1 cellular context compared by ENCODE assay signal in the genomic region with DNA sequence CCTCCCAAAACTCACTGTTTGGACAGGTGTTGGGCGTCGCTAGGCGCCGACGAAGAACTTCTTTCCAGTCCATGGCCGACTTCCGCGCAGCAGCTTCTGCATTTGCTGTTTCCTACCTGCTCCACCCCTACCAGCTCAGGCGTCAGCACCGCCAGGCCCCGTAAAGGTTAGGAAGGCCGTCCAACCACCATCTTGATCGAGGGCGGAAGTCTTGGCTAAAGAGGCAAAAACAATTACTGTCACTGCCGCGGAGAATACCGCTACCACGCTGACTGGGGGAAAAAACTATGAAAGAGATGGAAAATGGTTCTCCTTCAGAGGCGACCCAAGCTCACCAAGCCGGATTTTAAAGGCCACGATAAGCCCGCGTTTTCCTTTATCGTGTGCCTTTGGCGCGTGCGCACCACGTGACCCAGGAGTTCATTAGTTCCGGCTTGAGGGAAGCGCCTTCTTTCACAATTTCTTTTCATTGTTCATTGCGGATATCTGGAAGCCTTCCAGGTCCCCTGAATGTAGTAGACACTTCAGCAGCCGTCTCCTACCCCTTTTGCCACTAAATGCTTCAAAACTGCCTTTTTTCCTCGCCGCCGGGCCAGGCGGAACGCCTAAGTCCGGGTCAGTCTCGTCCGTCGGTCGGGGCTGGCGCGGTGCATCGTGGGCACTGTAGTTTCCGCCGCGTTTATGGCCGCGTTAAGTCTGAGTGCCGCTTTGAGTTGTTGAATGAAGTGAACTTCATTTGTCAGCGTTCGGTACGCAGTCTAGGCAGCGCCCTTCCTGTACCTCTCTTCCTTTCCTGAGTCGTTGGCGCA.
TF ChIP-seq lines count a peak whose summit lies in the region.

A gene (minus strand): TSS at position 104 of the 809 bp plus-strand sequence. CDS start 31 bp downstream, at position 73.
A gene (plus strand): TSS at position 666 of the 809 bp plus-strand sequence. CDS start 694 bp downstream, outside the sequence.

TF ChIP-seq in GM12878, 131 proteins besides CTCF, POLR2A, EP300 and RAD21 (continued from another document):
- TF ChIP-seq, protein P1, sequence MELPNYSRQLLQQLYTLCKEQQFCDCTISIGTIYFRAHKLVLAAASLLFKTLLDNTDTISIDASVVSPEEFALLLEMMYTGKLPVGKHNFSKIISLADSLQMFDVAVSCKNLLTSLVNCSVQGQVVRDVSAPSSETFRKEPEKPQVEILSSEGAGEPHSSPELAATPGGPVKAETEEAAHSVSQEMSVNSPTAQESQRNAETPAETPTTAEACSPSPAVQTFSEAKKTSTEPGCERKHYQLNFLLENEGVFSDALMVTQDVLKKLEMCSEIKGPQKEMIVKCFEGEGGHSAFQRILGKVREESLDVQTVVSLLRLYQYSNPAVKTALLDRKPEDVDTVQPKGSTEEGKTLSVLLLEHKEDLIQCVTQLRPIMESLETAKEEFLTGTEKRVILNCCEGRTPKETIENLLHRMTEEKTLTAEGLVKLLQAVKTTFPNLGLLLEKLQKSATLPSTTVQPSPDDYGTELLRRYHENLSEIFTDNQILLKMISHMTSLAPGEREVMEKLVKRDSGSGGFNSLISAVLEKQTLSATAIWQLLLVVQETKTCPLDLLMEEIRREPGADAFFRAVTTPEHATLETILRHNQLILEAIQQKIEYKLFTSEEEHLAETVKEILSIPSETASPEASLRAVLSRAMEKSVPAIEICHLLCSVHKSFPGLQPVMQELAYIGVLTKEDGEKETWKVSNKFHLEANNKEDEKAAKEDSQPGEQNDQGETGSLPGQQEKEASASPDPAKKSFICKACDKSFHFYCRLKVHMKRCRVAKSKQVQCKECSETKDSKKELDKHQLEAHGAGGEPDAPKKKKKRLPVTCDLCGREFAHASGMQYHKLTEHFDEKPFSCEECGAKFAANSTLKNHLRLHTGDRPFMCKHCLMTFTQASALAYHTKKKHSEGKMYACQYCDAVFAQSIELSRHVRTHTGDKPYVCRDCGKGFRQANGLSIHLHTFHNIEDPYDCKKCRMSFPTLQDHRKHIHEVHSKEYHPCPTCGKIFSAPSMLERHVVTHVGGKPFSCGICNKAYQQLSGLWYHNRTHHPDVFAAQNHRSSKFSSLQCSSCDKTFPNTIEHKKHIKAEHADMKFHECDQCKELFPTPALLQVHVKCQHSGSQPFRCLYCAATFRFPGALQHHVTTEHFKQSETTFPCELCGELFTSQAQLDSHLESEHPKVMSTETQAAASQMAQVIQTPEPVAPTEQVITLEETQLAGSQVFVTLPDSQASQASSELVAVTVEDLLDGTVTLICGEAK (IDR thresholded peaks at IDR 0.05; ENCODE audit: borderline replicate concordance) = peak; percentile 96
- TF ChIP-seq KLF5 (IDR thresholded peaks at IDR 0.05; ENCODE audit: partially characterized antibody) (peak; percentile 60), TARDBP (IDR thresholded peaks at IDR 0.05; ENCODE audit: borderline replicate concordance) (peak; percentile 62; the same call in 1 of the 2 replicates), CHD2 (IDR thresholded peaks at IDR 0.05; ENCODE audit: borderline replicate concordance, low read depth, low read length) (no peak; the same call in 1 of the 2 replicates), NR2F1 (conservative IDR thresholded peaks at IDR 0.05) (0 out of 2 replicates have a peak, but pooled peaks have one; percentile 48), RAD51 (IDR thresholded peaks at IDR 0.05) (peak; percentile 99), POU2F2 (IDR thresholded peaks at IDR 0.05; ENCODE audit: borderline replicate concordance, low read depth, low read length) (peak; percentile 62; the same call in 1 of the 3 replicates), ZNF384 (IDR thresholded peaks at IDR 0.05; ENCODE audit: borderline replicate concordance, low read depth, low read length) (no peak), MEF2B (IDR thresholded peaks at IDR 0.05; ENCODE audit: partially characterized antibody, poor library complexity, severe bottlenecking) (peak; percentile 47), SP1 (IDR thresholded peaks at IDR 0.05; ENCODE audit: low read depth, low read length) (peak; percentile 8), MYB (IDR thresholded peaks at IDR 0.05; ENCODE audit: borderline replicate concordance, low read depth, low read length) (no peak; the same call in 1 of the 2 replicates), EED (IDR thresholded peaks at IDR 0.05; ENCODE audit: low read depth) (no peak), SMC3 (IDR thresholded peaks at IDR 0.05; ENCODE audit: borderline replicate concordance, low read length) (peak; percentile 9; the same call in 1 of the 2 replicates), FOS (IDR thresholded peaks at IDR 0.05; ENCODE audit: borderline replicate concordance, extremely low read depth, insufficient read length) (no peak), MXI1 (IDR thresholded peaks at IDR 0.05; ENCODE audit: low read depth, low read length) (peak; percentile 56), BRCA1 (IDR thresholded peaks at IDR 0.05; ENCODE audit: low read depth, low read length) (no peak)
- TF ChIP-seq, protein P2, sequence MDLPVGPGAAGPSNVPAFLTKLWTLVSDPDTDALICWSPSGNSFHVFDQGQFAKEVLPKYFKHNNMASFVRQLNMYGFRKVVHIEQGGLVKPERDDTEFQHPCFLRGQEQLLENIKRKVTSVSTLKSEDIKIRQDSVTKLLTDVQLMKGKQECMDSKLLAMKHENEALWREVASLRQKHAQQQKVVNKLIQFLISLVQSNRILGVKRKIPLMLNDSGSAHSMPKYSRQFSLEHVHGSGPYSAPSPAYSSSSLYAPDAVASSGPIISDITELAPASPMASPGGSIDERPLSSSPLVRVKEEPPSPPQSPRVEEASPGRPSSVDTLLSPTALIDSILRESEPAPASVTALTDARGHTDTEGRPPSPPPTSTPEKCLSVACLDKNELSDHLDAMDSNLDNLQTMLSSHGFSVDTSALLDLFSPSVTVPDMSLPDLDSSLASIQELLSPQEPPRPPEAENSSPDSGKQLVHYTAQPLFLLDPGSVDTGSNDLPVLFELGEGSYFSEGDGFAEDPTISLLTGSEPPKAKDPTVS (IDR thresholded peaks at IDR 0.05; ENCODE audit: low read depth, low read length) = no peak
- TF ChIP-seq, protein P3, sequence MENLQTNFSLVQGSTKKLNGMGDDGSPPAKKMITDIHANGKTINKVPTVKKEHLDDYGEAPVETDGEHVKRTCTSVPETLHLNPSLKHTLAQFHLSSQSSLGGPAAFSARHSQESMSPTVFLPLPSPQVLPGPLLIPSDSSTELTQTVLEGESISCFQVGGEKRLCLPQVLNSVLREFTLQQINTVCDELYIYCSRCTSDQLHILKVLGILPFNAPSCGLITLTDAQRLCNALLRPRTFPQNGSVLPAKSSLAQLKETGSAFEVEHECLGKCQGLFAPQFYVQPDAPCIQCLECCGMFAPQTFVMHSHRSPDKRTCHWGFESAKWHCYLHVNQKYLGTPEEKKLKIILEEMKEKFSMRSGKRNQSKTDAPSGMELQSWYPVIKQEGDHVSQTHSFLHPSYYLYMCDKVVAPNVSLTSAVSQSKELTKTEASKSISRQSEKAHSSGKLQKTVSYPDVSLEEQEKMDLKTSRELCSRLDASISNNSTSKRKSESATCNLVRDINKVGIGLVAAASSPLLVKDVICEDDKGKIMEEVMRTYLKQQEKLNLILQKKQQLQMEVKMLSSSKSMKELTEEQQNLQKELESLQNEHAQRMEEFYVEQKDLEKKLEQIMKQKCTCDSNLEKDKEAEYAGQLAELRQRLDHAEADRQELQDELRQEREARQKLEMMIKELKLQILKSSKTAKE (IDR thresholded peaks at IDR 0.05; ENCODE audit: low read depth, poor library complexity, severe bottlenecking) = no peak
- TF ChIP-seq, protein P4, sequence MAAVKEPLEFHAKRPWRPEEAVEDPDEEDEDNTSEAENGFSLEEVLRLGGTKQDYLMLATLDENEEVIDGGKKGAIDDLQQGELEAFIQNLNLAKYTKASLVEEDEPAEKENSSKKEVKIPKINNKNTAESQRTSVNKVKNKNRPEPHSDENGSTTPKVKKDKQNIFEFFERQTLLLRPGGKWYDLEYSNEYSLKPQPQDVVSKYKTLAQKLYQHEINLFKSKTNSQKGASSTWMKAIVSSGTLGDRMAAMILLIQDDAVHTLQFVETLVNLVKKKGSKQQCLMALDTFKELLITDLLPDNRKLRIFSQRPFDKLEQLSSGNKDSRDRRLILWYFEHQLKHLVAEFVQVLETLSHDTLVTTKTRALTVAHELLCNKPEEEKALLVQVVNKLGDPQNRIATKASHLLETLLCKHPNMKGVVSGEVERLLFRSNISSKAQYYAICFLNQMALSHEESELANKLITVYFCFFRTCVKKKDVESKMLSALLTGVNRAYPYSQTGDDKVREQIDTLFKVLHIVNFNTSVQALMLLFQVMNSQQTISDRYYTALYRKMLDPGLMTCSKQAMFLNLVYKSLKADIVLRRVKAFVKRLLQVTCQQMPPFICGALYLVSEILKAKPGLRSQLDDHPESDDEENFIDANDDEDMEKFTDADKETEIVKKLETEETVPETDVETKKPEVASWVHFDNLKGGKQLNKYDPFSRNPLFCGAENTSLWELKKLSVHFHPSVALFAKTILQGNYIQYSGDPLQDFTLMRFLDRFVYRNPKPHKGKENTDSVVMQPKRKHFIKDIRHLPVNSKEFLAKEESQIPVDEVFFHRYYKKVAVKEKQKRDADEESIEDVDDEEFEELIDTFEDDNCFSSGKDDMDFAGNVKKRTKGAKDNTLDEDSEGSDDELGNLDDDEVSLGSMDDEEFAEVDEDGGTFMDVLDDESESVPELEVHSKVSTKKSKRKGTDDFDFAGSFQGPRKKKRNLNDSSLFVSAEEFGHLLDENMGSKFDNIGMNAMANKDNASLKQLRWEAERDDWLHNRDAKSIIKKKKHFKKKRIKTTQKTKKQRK (IDR thresholded peaks at IDR 0.05; ENCODE audit: low read depth, low read length) = no peak
- TF ChIP-seq, protein P5, sequence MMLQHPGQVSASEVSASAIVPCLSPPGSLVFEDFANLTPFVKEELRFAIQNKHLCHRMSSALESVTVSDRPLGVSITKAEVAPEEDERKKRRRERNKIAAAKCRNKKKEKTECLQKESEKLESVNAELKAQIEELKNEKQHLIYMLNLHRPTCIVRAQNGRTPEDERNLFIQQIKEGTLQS (IDR thresholded peaks at IDR 0.05; ENCODE audit: borderline replicate concordance, extremely low read depth, low read depth, low read length) = peak; percentile 77; the same call in 1 of the 2 replicates
- TF ChIP-seq, protein P6, sequence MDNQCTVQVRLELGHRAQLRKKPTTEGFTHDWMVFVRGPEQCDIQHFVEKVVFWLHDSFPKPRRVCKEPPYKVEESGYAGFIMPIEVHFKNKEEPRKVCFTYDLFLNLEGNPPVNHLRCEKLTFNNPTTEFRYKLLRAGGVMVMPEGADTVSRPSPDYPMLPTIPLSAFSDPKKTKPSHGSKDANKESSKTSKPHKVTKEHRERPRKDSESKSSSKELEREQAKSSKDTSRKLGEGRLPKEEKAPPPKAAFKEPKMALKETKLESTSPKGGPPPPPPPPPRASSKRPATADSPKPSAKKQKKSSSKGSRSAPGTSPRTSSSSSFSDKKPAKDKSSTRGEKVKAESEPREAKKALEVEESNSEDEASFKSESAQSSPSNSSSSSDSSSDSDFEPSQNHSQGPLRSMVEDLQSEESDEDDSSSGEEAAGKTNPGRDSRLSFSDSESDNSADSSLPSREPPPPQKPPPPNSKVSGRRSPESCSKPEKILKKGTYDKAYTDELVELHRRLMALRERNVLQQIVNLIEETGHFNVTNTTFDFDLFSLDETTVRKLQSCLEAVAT (IDR thresholded peaks at IDR 0.05) = no peak
